ENCODE assay signal across 9 cellular contexts in genomic region chr12:80946591-80946990, GRCh38. TPM values are rescaled to one million over a fixed set of nuclear protein-coding genes. Genes with fewer than 3 reads are reported as not detected.
A peak's percentile ranks its signal among the peaks of the same experiment; 100 is the strongest.
DNase-seq lines count a peak whose midpoint lies in the region; ATAC-seq and TF ChIP-seq lines count a peak whose summit lies in the region.
"Had no signal": no experiment of that assay in that cellular context is flagged by ENCODE, and none has a peak within 500 bp of the region (broad histone marks: within the 10 kb centered on the region; RNA-seq: fewer than 3 reads in every experiment).

No MANE protein-coding gene starts in this region.

- no peaks in the 10 kb centered on the region for H3K9me3 ChIP-seq in suprapubic skin
- no peaks in the 10 kb centered on the region for H3K9me3 ChIP-seq in vagina

- H3K36me3 ChIP-seq in suprapubic skin (no peaks in the 10 kb centered on the region), vagina (no peaks in the 10 kb centered on the region)

- TF ChIP-seq POLR2A in suprapubic skin (IDR thresholded peaks at IDR 0.05) (no peak), vagina (IDR thresholded peaks at IDR 0.05) (no peak)

- peak; percentile 22 for DNase-seq in AG10803 (ENCODE audit: low read depth)
- peak; percentile 25 for DNase-seq in NCI-H69 (lab: John Stamatoyannopoulos, UW)
- DNase-seq in fibroblast of villous mesenchyme (ENCODE audit: low read depth), result no peak
- no peak for DNase-seq in putamen (ENCODE audit: low spot score)
- DNase-seq in suprapubic skin (ENCODE audit: low spot score in 2 of 2), result no peak
- no peak for DNase-seq in A172 (ENCODE audit: low spot score)
- DNase-seq in vagina (ENCODE audit: extremely low spot score in 2 of 2), result no peak
- DNase-seq: GDM1 had no signal

- H3K4me3 ChIP-seq in AG10803 (ENCODE audit: low read length), result no peak overlapping the region
- H3K4me3 ChIP-seq in fibroblast of villous mesenchyme (ENCODE audit: low read depth, low read length), result no peak overlapping the region
- no peak overlapping the region for H3K4me3 ChIP-seq in suprapubic skin
- no peak overlapping the region for H3K4me3 ChIP-seq in vagina

- H3K27me3 ChIP-seq in suprapubic skin (no peaks in the 10 kb centered on the region), vagina (no peaks in the 10 kb centered on the region)

- intact Hi-C loops in vagina (cut with DNase I), result no loop called here

- WGBS in suprapubic skin, result 55% methylated on average over 3 of the region's 3 CpGs

- no peaks in the 10 kb centered on the region for H3K4me1 ChIP-seq in suprapubic skin
- H3K4me1 ChIP-seq in vagina, result no peaks in the 10 kb centered on the region

- peak; percentile 57 for TF ChIP-seq CTCF in AG10803 (conservative IDR thresholded peaks at IDR 0.05; ENCODE audit: low read length)
- peak; percentile 20 for TF ChIP-seq CTCF in fibroblast of villous mesenchyme (IDR thresholded peaks at IDR 0.05; ENCODE audit: insufficient read depth, low read depth, low read length)
- no peak for TF ChIP-seq CTCF in suprapubic skin (IDR thresholded peaks at IDR 0.05)
- no peak for TF ChIP-seq CTCF in vagina (IDR thresholded peaks at IDR 0.05)

- no peak for TF ChIP-seq EP300 in suprapubic skin (IDR thresholded peaks at IDR 0.05)

- no peak overlapping the region for H3K27ac ChIP-seq in suprapubic skin
- no peak overlapping the region for H3K27ac ChIP-seq in vagina

- ATAC-seq in GM18870 (IDR thresholded peaks at IDR 0.05; ENCODE audit: unreplicated experiment), result peak; percentile 56

RNA-seq across cellular contexts. Expression of gene LIN7A, which starts 8.9 kb away (rescaled TPM):
- total RNA-seq in fibroblast of villous mesenchyme, result 6.4 and 10.4 TPM in 2 replicates
- 1 to 10 TPM in 2 of 4 donors, under 1 TPM in 2; 0.30 to 2.6 (median 0.81) TPM for total RNA-seq in suprapubic skin
- 0.21 and 1.2 TPM in 2 replicates for total RNA-seq in A172 (2014; rRNA removed; shearing (Covaris generic))
- total RNA-seq in vagina, result 12.5 TPM

Comparison
In these comparisons a context has a peak if more than half of its experiments do, and no peak if none do; other contexts are left out.
1. DNase-seq: peak in AG10803 (single experiment) and NCI-H69 (single experiment); none in fibroblast of villous mesenchyme (single experiment), putamen (single experiment), suprapubic skin (0 of 2), A172 (single experiment) and vagina (0 of 2).
2. CTCF ChIP-seq: peak in AG10803 (single experiment) and fibroblast of villous mesenchyme (single experiment); none in suprapubic skin (0 of 2) and vagina (0 of 3).